14 cellular contexts compared by ENCODE assay signal in genomic region chr2:151120016-151120415, GRCh38.
A peak's percentile ranks its signal among the peaks of the same experiment; 100 is the strongest.
DNase-seq lines count a peak whose midpoint lies in the region; ATAC-seq and TF ChIP-seq lines count a peak whose summit lies in the region.
"Had no signal": no experiment of that assay in that cellular context is flagged by ENCODE, and none has a peak within 500 bp of the region (broad histone marks: within the 10 kb centered on the region; RNA-seq: fewer than 3 reads in every experiment).

No MANE protein-coding gene starts in this region.

- peaks cover 7% of the 10 kb centered on the region for H3K36me3 Mint-ChIP-seq in glutamatergic neuron (ENCODE audit: unreplicated experiment)
- H3K36me3 Mint-ChIP-seq: CD8-positive, alpha-beta memory T cell; IgD-negative memory B cell had no signal

- no peak for ATAC-seq in HG02852 (IDR thresholded peaks at IDR 0.05; ENCODE audit: unreplicated experiment)

- peak overlapping the region; percentile 28 for H3K27ac Mint-ChIP-seq in glutamatergic neuron (ENCODE audit: unreplicated experiment)
- H3K27ac Mint-ChIP-seq: CD8-positive, alpha-beta memory T cell; IgD-negative memory B cell had no signal

- peaks cover 6% of the 10 kb centered on the region for H3K9me3 Mint-ChIP-seq in glutamatergic neuron (ENCODE audit: unreplicated experiment)

- peaks cover 10% of the 10 kb centered on the region for H3K4me1 Mint-ChIP-seq in glutamatergic neuron (ENCODE audit: low read depth, unreplicated experiment)
- H3K4me1 Mint-ChIP-seq: CD8-positive, alpha-beta memory T cell; IgD-negative memory B cell had no signal

- peak overlapping the region; percentile 58 for H3K4me3 Mint-ChIP-seq in glutamatergic neuron (ENCODE audit: unreplicated experiment)
- H3K4me3 Mint-ChIP-seq: CD8-positive, alpha-beta memory T cell; IgD-negative memory B cell had no signal

- DNase-seq in NCI-H1417 (lab: John Stamatoyannopoulos, UW) (peak in 2 of 3 experiments; percentile 4 to 72), NCI-H1417 treated with DMSO at 0.1 percent for 48 hours (lab: John Stamatoyannopoulos, UW) (no peak), NCI-H1694 treated with DMSO at 0.1 percent for 48 hours (lab: John Stamatoyannopoulos, UW) (peak; percentile 89), NCI-H69 (lab: John Stamatoyannopoulos, UW) (peak; percentile 6), glutamatergic neuron (no peak), NCI-H226 (no peak), COLO668 (lab: John Stamatoyannopoulos, UW; ENCODE audit: unreplicated experiment) (no peak)
- DNase-seq: CD8-positive, alpha-beta memory T cell; DMS153; Kasumi-1; NCI-H2107; OCI-M1 had no signal

- TF ChIP-seq CTCF in glutamatergic neuron (IDR thresholded peaks at IDR 0.05; ENCODE audit: partially characterized antibody, unreplicated experiment) = no peak

- H3K27me3 Mint-ChIP-seq in glutamatergic neuron (ENCODE audit: unreplicated experiment) = peaks cover 3% of the 10 kb centered on the region

Comparison
In these comparisons a context has a peak if more than half of its experiments do, and no peak if none do; other contexts are left out.
1. DNase-seq: peak in NCI-H1417 (2 of 3), NCI-H1694 treated with DMSO at 0.1 percent for 48 hours (single experiment) and NCI-H69 (single experiment); none in NCI-H1417 treated with DMSO at 0.1 percent for 48 hours (single experiment), glutamatergic neuron (single experiment), NCI-H226 (single experiment) and COLO668 (single experiment).